ENCODE assay signal across 8 cellular contexts in the genomic region with DNA sequence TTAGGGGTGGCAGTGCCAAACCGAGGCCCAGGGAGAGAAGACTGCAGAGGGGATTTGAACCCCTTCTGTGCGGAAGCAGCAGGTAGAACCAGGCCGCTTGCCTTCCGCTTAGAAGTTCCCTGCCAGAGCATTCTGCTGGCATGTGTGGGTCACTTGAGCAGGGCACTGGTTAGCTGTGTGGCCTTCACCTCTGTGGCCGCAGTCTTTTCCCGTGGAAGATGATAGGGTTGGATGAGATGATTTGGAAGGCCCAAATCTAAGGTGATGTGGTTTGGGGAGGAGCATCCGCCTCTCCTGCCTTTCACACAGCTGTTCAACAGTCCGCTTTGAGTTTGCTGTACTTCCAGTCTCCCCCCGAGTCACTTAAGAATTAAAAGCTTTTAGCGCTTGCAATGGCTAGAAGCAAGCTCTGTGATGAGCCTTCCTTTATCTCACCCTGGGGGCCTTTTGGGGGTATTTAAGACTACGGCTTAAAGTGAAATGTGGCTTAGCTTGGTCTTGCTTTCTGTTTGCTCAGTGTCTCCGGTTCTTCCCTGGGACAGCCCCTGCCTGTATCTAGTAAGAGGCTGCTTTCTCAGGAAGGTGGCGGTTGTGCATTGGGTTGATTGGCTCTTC. TPM values are rescaled to one million over a fixed set of nuclear protein-coding genes. Genes with fewer than 3 reads are reported as not detected.
DNase-seq lines count a peak whose midpoint lies in the region; ATAC-seq and TF ChIP-seq lines count a peak whose summit lies in the region.

No MANE protein-coding gene starts in this region.

- ATAC-seq in GM21515 (IDR thresholded peaks at IDR 0.05; ENCODE audit: unreplicated experiment): peak; percentile 31

- TF ChIP-seq CTCF in endothelial cell (IDR thresholded peaks at IDR 0.05; ENCODE audit: unreplicated experiment) (no peak), nephron progenitor cell (IDR thresholded peaks at IDR 0.05) (no peak)

- peak overlapping the region; percentile 94 for H3K4me3 Mint-ChIP-seq in endothelial cell (ENCODE audit: unreplicated experiment)
- H3K4me3 Mint-ChIP-seq in nephron progenitor cell: peak overlapping the region; percentile 93

- no peaks in the 10 kb centered on the region for H3K27me3 ChIP-seq in subcutaneous abdominal adipose tissue (ENCODE audit: control insufficient read depth in 5 of 5, insufficient read depth in 4 of 5, low read length in 5 of 5)

- H3K9me3 Mint-ChIP-seq in endothelial cell (ENCODE audit: unreplicated experiment) (no peaks in the 10 kb centered on the region), nephron progenitor cell (no peaks in the 10 kb centered on the region)

- H3K27ac Mint-ChIP-seq in endothelial cell (ENCODE audit: unreplicated experiment) (peak overlapping the region; percentile 67), nephron progenitor cell (peak overlapping the region; percentile 95)

- peaks cover 6% of the 10 kb centered on the region for H3K36me3 Mint-ChIP-seq in endothelial cell (ENCODE audit: low read depth, unreplicated experiment)
- H3K36me3 Mint-ChIP-seq in nephron progenitor cell (ENCODE audit: low read depth): peaks cover 13% of the 10 kb centered on the region

- peaks cover 19% of the 10 kb centered on the region for H3K4me1 Mint-ChIP-seq in endothelial cell (ENCODE audit: unreplicated experiment)
- peaks cover 33% of the 10 kb centered on the region for H3K4me1 Mint-ChIP-seq in nephron progenitor cell

- peaks cover 2% of the 10 kb centered on the region for H3K27me3 Mint-ChIP-seq in endothelial cell (ENCODE audit: unreplicated experiment)
- peaks cover 8% of the 10 kb centered on the region for H3K27me3 Mint-ChIP-seq in nephron progenitor cell (ENCODE audit: low read depth, poor library complexity)

- H3K4me1 ChIP-seq in subcutaneous abdominal adipose tissue (ENCODE audit: control insufficient read depth in 5 of 5, insufficient read depth in 5 of 5, low read length in 5 of 5): peaks cover 0 to 20% (median 17%) of the 10 kb centered on the region in 5 donors

- H3K4me3 ChIP-seq in subcutaneous abdominal adipose tissue (ENCODE audit: low read depth in 1 of 5, low read length in 5 of 5): peak overlapping the region; percentile 74 to 97 (median 90)

- peak overlapping the region; percentile 79 for H3K27ac ChIP-seq in subcutaneous abdominal adipose tissue (ENCODE audit: low read depth, low read length)

- peak overlapping the region; percentile 65 to 99 (median 92) for H3K9ac ChIP-seq in subcutaneous abdominal adipose tissue (ENCODE audit: low read length in 5 of 5)

- peaks cover 15 to 35% (median 29%) of the 10 kb centered on the region in 5 donors for H3K36me3 ChIP-seq in subcutaneous abdominal adipose tissue (ENCODE audit: control insufficient read depth in 5 of 5, insufficient read depth in 5 of 5, low read length in 5 of 5)

- H3K9me3 ChIP-seq in subcutaneous abdominal adipose tissue (ENCODE audit: control insufficient read depth in 5 of 5, low read length in 5 of 5): no peaks in the 10 kb centered on the region

- in situ Hi-C loops in KBM-7 (cut with MboI; ENCODE audit: low pct_unique_long_range_greater_than_20kb, low sequenced_read_pairs): no loop called here

- DNase-seq in EH (ENCODE audit: low read depth) (peak; percentile 41), KBM-7 (peak; percentile 43), endothelial cell (ENCODE audit: low spot score) (peak; percentile 6), nephron progenitor cell (no peak), NCI-H345 (lab: John Stamatoyannopoulos, UW) (no peak)
- peak; percentile 24 to 30 for DNase-seq in activated CD4-positive, alpha-beta T cell treated with anti-CD3 and anti-CD28 coated beads for 4 hours

RNA-seq across cellular contexts. Expression of gene CMTR1, which starts 0.7 kb away (rescaled TPM):
- total RNA-seq in endothelial cell (ENCODE audit: unreplicated experiment): 50.0 TPM

Comparison
In these comparisons a context has a peak if more than half of its experiments do, and no peak if none do; other contexts are left out.
1. DNase-seq: peak in EH (single experiment), KBM-7 (single experiment), activated CD4-positive, alpha-beta T cell treated with anti-CD3 and anti-CD28 coated beads for 4 hours (2 of 2) and endothelial cell (single experiment); none in nephron progenitor cell (single experiment) and NCI-H345 (single experiment).